13 cellular contexts compared by ENCODE assay signal in genomic region chr22:45804986-45805325, GRCh38.
DNase-seq lines count a peak whose midpoint lies in the region; ATAC-seq and TF ChIP-seq lines count a peak whose summit lies in the region.
"Had no signal": no experiment of that assay in that cellular context is flagged by ENCODE, and none has a peak within 500 bp of the region (broad histone marks: within the 10 kb centered on the region; RNA-seq: fewer than 3 reads in every experiment).

No MANE protein-coding gene starts in this region.

- TF ChIP-seq CTCF in RWPE2 (IDR thresholded peaks at IDR 0.05; ENCODE audit: poor library complexity, severe bottlenecking): no peak

- peak; percentile 0 for DNase-seq in DMS79 treated with DMSO at 0.1 percent for 48 hours (lab: John Stamatoyannopoulos, UW)
- DNase-seq in DMS79 (lab: John Stamatoyannopoulos, UW): no peak
- no peak for DNase-seq in RWPE2 (ENCODE audit: low spot score)
- DNase-seq in fibroblast of gingiva (ENCODE audit: low read depth): peak; percentile 92
- DNase-seq in stimulated activated effector memory CD8-positive, alpha-beta T cell treated with anti-CD3 and anti-CD28 coated beads, Interleukin-12 subunit alpha, Interleukin-12 subunit beta, amount 100 ng/mL, for 72 hours (ENCODE audit: low spot score in 2 of 2): no peak
- no peak for DNase-seq in activated CD4-positive, alpha-beta T cell treated with anti-CD3 and anti-CD28 coated beads for 1 hour
- DNase-seq: activated gamma-delta T cell treated with Interleukin-2 at 50 U/mL for 16 hours; erythroblast; NCI-H524 treated with DMSO at 0.1 percent for 48 hours; stimulated activated CD4-positive, alpha-beta T cell treated with anti-CD3 and anti-CD28 coated beads, Interleukin-2, amount 100 ng/mL, for 24 hours; upper lobe of left lung had no signal

- H3K9me3 ChIP-seq in RWPE2 (ENCODE audit: severe bottlenecking): no peaks in the 10 kb centered on the region
- H3K9me3 ChIP-seq: upper lobe of left lung had no signal

- no peak overlapping the region for H3K27ac Mint-ChIP-seq in stimulated activated effector memory CD8-positive, alpha-beta T cell treated with anti-CD3 and anti-CD28 coated beads, Interleukin-12 subunit alpha, Interleukin-12 subunit beta, amount 100 ng/mL, for 72 hours

- peak overlapping the region; percentile 88 for H3K27ac ChIP-seq in RWPE2 (ENCODE audit: poor library complexity, severe bottlenecking)
- H3K27ac ChIP-seq: upper lobe of left lung had no signal

- no peak overlapping the region for H3K4me3 ChIP-seq in RWPE2 (ENCODE audit: severe bottlenecking)
- H3K4me3 ChIP-seq: upper lobe of left lung had no signal

- ATAC-seq in RWPE2 (ENCODE audit: low read depth) (peak; percentile 93), GM19455 (IDR thresholded peaks at IDR 0.05; ENCODE audit: unreplicated experiment) (no peak), HG03457 (IDR thresholded peaks at IDR 0.05; ENCODE audit: unreplicated experiment) (no peak)
- ATAC-seq in stimulated activated effector memory CD8-positive, alpha-beta T cell treated with anti-CD3 and anti-CD28 coated beads, Interleukin-12 subunit alpha, Interleukin-12 subunit beta, amount 100 ng/mL, for 72 hours: peak; percentile 40

- H3K36me3 ChIP-seq in RWPE2 (ENCODE audit: low read depth): peaks cover 26% of the 10 kb centered on the region

- H3K9me3 Mint-ChIP-seq in stimulated activated effector memory CD8-positive, alpha-beta T cell treated with anti-CD3 and anti-CD28 coated beads, Interleukin-12 subunit alpha, Interleukin-12 subunit beta, amount 100 ng/mL, for 72 hours: no peaks in the 10 kb centered on the region

- H3K4me1 Mint-ChIP-seq in stimulated activated effector memory CD8-positive, alpha-beta T cell treated with anti-CD3 and anti-CD28 coated beads, Interleukin-12 subunit alpha, Interleukin-12 subunit beta, amount 100 ng/mL, for 72 hours: no peaks in the 10 kb centered on the region

- H3K4me3 Mint-ChIP-seq in stimulated activated effector memory CD8-positive, alpha-beta T cell treated with anti-CD3 and anti-CD28 coated beads, Interleukin-12 subunit alpha, Interleukin-12 subunit beta, amount 100 ng/mL, for 72 hours: no peak overlapping the region

- peaks cover 10% of the 10 kb centered on the region for H3K36me3 Mint-ChIP-seq in stimulated activated effector memory CD8-positive, alpha-beta T cell treated with anti-CD3 and anti-CD28 coated beads, Interleukin-12 subunit alpha, Interleukin-12 subunit beta, amount 100 ng/mL, for 72 hours

- H3K4me1 ChIP-seq in RWPE2 (ENCODE audit: insufficient read depth, poor library complexity, severe bottlenecking): peaks cover 23% of the 10 kb centered on the region

- H3K27me3 ChIP-seq in RWPE2 (ENCODE audit: insufficient read depth, poor library complexity, severe bottlenecking): no peaks in the 10 kb centered on the region
- H3K27me3 ChIP-seq: upper lobe of left lung had no signal

Comparison
In these comparisons a context has a peak if more than half of its experiments do, and no peak if none do; other contexts are left out.
1. DNase-seq: peak in DMS79 treated with DMSO at 0.1 percent for 48 hours (single experiment) and fibroblast of gingiva (single experiment); none in DMS79 (single experiment), RWPE2 (single experiment), stimulated activated effector memory CD8-positive, alpha-beta T cell treated with anti-CD3 and anti-CD28 coated beads, Interleukin-12 subunit alpha, Interleukin-12 subunit beta, amount 100 ng/mL, for 72 hours (0 of 2) and activated CD4-positive, alpha-beta T cell treated with anti-CD3 and anti-CD28 coated beads for 1 hour (single experiment).
2. ATAC-seq: peak in RWPE2 (single experiment) and stimulated activated effector memory CD8-positive, alpha-beta T cell treated with anti-CD3 and anti-CD28 coated beads, Interleukin-12 subunit alpha, Interleukin-12 subunit beta, amount 100 ng/mL, for 72 hours (single experiment); none in GM19455 (single experiment) and HG03457 (single experiment).